26 cellular contexts compared by ENCODE assay signal in the genomic region with DNA sequence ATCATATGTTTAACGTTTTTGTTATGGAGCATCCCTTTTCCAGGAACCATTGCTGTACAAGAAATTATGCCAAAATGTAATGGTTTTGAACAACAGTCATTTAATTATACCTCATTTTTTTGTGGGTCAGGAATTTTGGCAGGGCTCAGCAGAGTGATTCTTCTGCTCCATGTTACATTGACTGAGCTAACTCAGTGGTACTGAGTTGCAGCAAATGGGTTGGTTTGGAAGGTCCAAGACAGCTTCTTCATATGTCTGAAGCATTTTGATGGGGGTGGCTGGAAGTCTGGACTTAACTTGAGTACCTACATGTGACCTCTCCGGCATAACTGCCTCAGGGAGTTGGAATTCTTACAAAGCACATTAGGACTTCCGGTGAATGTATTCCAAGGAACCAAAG. TPM values are rescaled to one million over a fixed set of nuclear protein-coding genes. Genes with fewer than 3 reads are reported as not detected.
DNase-seq lines count a peak whose midpoint lies in the region; ATAC-seq, FAIRE-seq and TF ChIP-seq lines count a peak whose summit lies in the region.
"Had no signal": no experiment of that assay in that cellular context is flagged by ENCODE, and none has a peak within 500 bp of the region (broad histone marks: within the 10 kb centered on the region; RNA-seq: fewer than 3 reads in every experiment).

No MANE protein-coding gene starts in this region.

- H3K27ac ChIP-seq in GM23338 (ENCODE audit: low read depth) (no peak overlapping the region), K562 (ENCODE audit: extremely low read depth, low read depth, low read length) (no peak overlapping the region), endodermal cell (ENCODE audit: low read depth, low read length) (no peak overlapping the region)
- H3K27ac ChIP-seq in effector memory CD4-positive, alpha-beta T cell (ENCODE audit: insufficient read depth, low read length, poor library complexity, severe bottlenecking): no peak overlapping the region
- H3K27ac ChIP-seq: BLaER1 had no signal

- H3K27ac Mint-ChIP-seq in GM23338 (no peak overlapping the region), endodermal cell (no peak overlapping the region)
- H3K27ac Mint-ChIP-seq: CD4-positive, alpha-beta memory T cell; CD4-positive, CD25-positive, alpha-beta regulatory T cell had no signal

- in situ Hi-C loops in K562 (cut with MboI): no loop called here

- H3K4me3 ChIP-seq in GM23338 (no peak overlapping the region), K562 (no peak overlapping the region), endodermal cell (ENCODE audit: low read length) (no peak overlapping the region)
- H3K4me3 ChIP-seq in effector memory CD4-positive, alpha-beta T cell (ENCODE audit: insufficient read depth, low read depth, low read length, poor library complexity, severe bottlenecking): no peak overlapping the region
- H3K4me3 ChIP-seq: BLaER1 had no signal

- no peaks in the 10 kb centered on the region for H3K9me1 ChIP-seq in K562 (ENCODE audit: control insufficient read depth, insufficient read depth, low read length)

- intact Hi-C loops in K562 (cut with micrococcal nuclease): no loop called here

- CTCF ChIA-PET in K562 (lab: Yijun Ruan, JAX; ENCODE audit: low intra/inter-chr PET ratio): no interaction called here

- no peak for TF ChIP-seq POLR2A in K562 (conservative IDR thresholded peaks at IDR 0.05)

- H3K9me2 ChIP-seq in GM23338 (ENCODE audit: insufficient read depth): 0 out of 2 replicates have a peak, but pooled peaks cover 5% of the 10 kb centered on the region

- H3K9me3 ChIP-seq in K562 (replicated peaks; ENCODE audit: control insufficient read depth, insufficient read depth, low read depth, low read length): no peaks in the 10 kb centered on the region
- peaks cover 11% of the 10 kb centered on the region for H3K9me3 ChIP-seq in endodermal cell (ENCODE audit: control insufficient read depth, low read length)
- no peaks in the 10 kb centered on the region for H3K9me3 ChIP-seq in effector memory CD4-positive, alpha-beta T cell (ENCODE audit: control insufficient read depth, low read length)
- H3K9me3 ChIP-seq: BE2C had no signal

- H3K9ac ChIP-seq in K562 (ENCODE audit: insufficient read depth in 1 of 2, low read depth in 2 of 2, low read length in 2 of 2) (no peak overlapping the region), endodermal cell (ENCODE audit: extremely low read depth, low read length, poor library complexity, severe bottlenecking) (no peak overlapping the region)
- H3K9ac ChIP-seq: BLaER1 had no signal

- H3K4me1 ChIP-seq in GM23338 (ENCODE audit: insufficient read depth) (no peaks in the 10 kb centered on the region), K562 (replicated peaks in 1 of 2; ENCODE audit: control insufficient read depth in 2 of 2, insufficient read depth in 2 of 2, low read length in 2 of 2) (no peaks in the 10 kb centered on the region), endodermal cell (ENCODE audit: control insufficient read depth, insufficient read depth, low read length) (no peaks in the 10 kb centered on the region)
- peaks cover 4% of the 10 kb centered on the region for H3K4me1 ChIP-seq in effector memory CD4-positive, alpha-beta T cell (ENCODE audit: control insufficient read depth, insufficient read depth, low read length, poor library complexity, severe bottlenecking)
- H3K4me1 ChIP-seq: BE2C, Caco-2 had no signal

- no peak for TF ChIP-seq CTCF in GM23338 (conservative IDR thresholded peaks at IDR 0.05; ENCODE audit: low read depth in 2 of 2)
- no peak for TF ChIP-seq CTCF in K562 (IDR thresholded peaks at IDR 0.05 in 2 of 3, conservative IDR thresholded peaks at IDR 0.05 in 1 of 3; ENCODE audit: insufficient read depth in 2 of 3, low read depth in 1 of 3, low read length in 3 of 3)
- no peak for TF ChIP-seq CTCF in endodermal cell (conservative IDR thresholded peaks at IDR 0.05)

- H3K27me3 Mint-ChIP-seq in GM23338 (ENCODE audit: insufficient read depth, low read depth, poor library complexity) (no peaks in the 10 kb centered on the region), endodermal cell (ENCODE audit: insufficient read depth) (no peaks in the 10 kb centered on the region)
- H3K27me3 Mint-ChIP-seq: CD4-positive, CD25-positive, alpha-beta regulatory T cell; CD8-positive, alpha-beta memory T cell had no signal

- 0% methylated on average over 3 of the region's 3 CpGs for WGBS in K562 (ENCODE audit: insufficient coverage, low coverage, missing lambda C conversion rate)
- 91 to 100% methylated on average over 2 to 3 of the region's 3 CpGs for WGBS in endodermal cell (ENCODE audit: insufficient coverage in 1 of 2, insufficient read length in 1 of 2), 2 experiments

- H3K4me2 ChIP-seq in GM23338: no peak overlapping the region
- H3K4me2 ChIP-seq in K562 (ENCODE audit: insufficient read depth, low read length): no peak overlapping the region
- H3K4me2 ChIP-seq: BLaER1 had no signal

- H3K36me3 ChIP-seq in GM23338 (ENCODE audit: insufficient read depth) (no peaks in the 10 kb centered on the region), K562 (ENCODE audit: control insufficient read depth, insufficient read depth, low read length) (no peaks in the 10 kb centered on the region), endodermal cell (ENCODE audit: control insufficient read depth, insufficient read depth, low read length) (no peaks in the 10 kb centered on the region)
- H3K36me3 ChIP-seq in effector memory CD4-positive, alpha-beta T cell (ENCODE audit: control insufficient read depth, insufficient read depth, low read length): no peaks in the 10 kb centered on the region
- H3K36me3 ChIP-seq: BE2C had no signal

- no peak for TF ChIP-seq EP300 in K562 (IDR thresholded peaks at IDR 0.05; ENCODE audit: low read length)

- H3K9me3 Mint-ChIP-seq in GM23338 (peaks cover 14% of the 10 kb centered on the region), endodermal cell (peaks cover 12% of the 10 kb centered on the region)

- no peak for TF ChIP-seq RAD21 in K562 (CRISPR knock-in tag; conservative IDR thresholded peaks at IDR 0.05 in 1 of 2, IDR thresholded peaks at IDR 0.05 in 1 of 2)

- H3K36me3 Mint-ChIP-seq in GM23338 (ENCODE audit: low read depth) (peaks cover 6% of the 10 kb centered on the region; the same call in 2 of the 3 replicates), endodermal cell (ENCODE audit: low read depth) (peaks cover 5% of the 10 kb centered on the region)
- H3K36me3 Mint-ChIP-seq: CD14-positive monocyte had no signal

- ATAC-seq in GM23338 (no peak), K562 (no peak)

- H3F3A ChIP-seq in GM23338 (replicated peaks; ENCODE audit: low read depth): no peaks in the 10 kb centered on the region

- peak; percentile 56 for FAIRE-seq in K562 (lab: Jason Lieb, UNC)
- FAIRE-seq: A204.1, D721Med, G401.6, GM12891, GM19239 had no signal

- H3K27me3 ChIP-seq in GM23338 (ENCODE audit: insufficient read depth): no peaks in the 10 kb centered on the region
- no peaks in the 10 kb centered on the region for H3K27me3 ChIP-seq in K562 (ENCODE audit: control insufficient read depth in 2 of 2, insufficient read depth in 2 of 2, low read length in 2 of 2)
- no peaks in the 10 kb centered on the region for H3K27me3 ChIP-seq in endodermal cell (ENCODE audit: control insufficient read depth, insufficient read depth, low read length, poor library complexity, severe bottlenecking)
- H3K27me3 ChIP-seq in effector memory CD4-positive, alpha-beta T cell (replicated peaks; ENCODE audit: control insufficient read depth, insufficient read depth, low read length, poor library complexity, severe bottlenecking): no peaks in the 10 kb centered on the region
- H3K27me3 ChIP-seq: BE2C, BLaER1 had no signal

- BruUV-seq in K562 (replicated peaks; lab: Mats Ljungman, UMichigan): no TSS peak

- H3K4me1 Mint-ChIP-seq in GM23338 (no peaks in the 10 kb centered on the region), endodermal cell (peaks cover 4% of the 10 kb centered on the region)
- H3K4me1 Mint-ChIP-seq: CD14-positive monocyte had no signal

- POLR2A ChIA-PET in K562 (lab: Yijun Ruan, JAX): interaction anchor here (0.9 to 1.0 kb wide), 2 partner anchors 12 to 133 kb away, joined by 3 to 4 read pairs; partner anchors contain the start of genes AZI2 and ZCWPW2

- H3K79me2 ChIP-seq in GM23338 (replicated peaks; ENCODE audit: insufficient read depth) (no peaks in the 10 kb centered on the region), K562 (ENCODE audit: control insufficient read depth, insufficient read depth, low read length) (no peaks in the 10 kb centered on the region)

- H2AFZ ChIP-seq in GM23338 (no peak overlapping the region), K562 (ENCODE audit: low read depth, low read length) (no peak overlapping the region)

- DNase-seq in COLO829 (ENCODE audit: low spot score) (peak; percentile 18), GM23338 (ENCODE audit: low spot score) (no peak), HT1080 (ENCODE audit: low read depth) (peak; percentile 23), K562 (ENCODE audit: extremely low read depth in 1 of 4, low spot score in 3 of 4) (no peak), endodermal cell (no peak), T1000 (lab: John Stamatoyannopoulos, UW) (no peak)
- DNase-seq in effector memory CD4-positive, alpha-beta T cell: no peak
- no peak for DNase-seq in NK-92 treated with Interleukin-12 subunit alpha and Interleukin-12 subunit beta, amount 100 ng/mL, for 24 hours (lab: John Stamatoyannopoulos, UW)
- DNase-seq: 8988T; ACHN; BE2C; C1 segment of cervical spinal cord; Caco-2; Calu3; CD4-positive, alpha-beta memory T cell; CD4-positive, CD25-positive, alpha-beta regulatory T cell; CD8-positive, alpha-beta memory T cell; DMS79 treated with DMSO at 0.1 percent for 48 hours; GF-D8 had no signal

- H3K4me3 Mint-ChIP-seq in GM23338: no peak overlapping the region
- H3K4me3 Mint-ChIP-seq in endodermal cell: no peak overlapping the region
- H3K4me3 Mint-ChIP-seq: CD14-positive monocyte; CD4-positive, alpha-beta memory T cell; CD4-positive, CD25-positive, alpha-beta regulatory T cell; CD8-positive, alpha-beta memory T cell had no signal

- no peaks in the 10 kb centered on the region for H4K20me1 ChIP-seq in GM23338 (replicated peaks; ENCODE audit: insufficient read depth)
- no peaks in the 10 kb centered on the region for H4K20me1 ChIP-seq in K562 (replicated peaks; ENCODE audit: control insufficient read depth, insufficient read depth, low read length)
- H4K20me1 ChIP-seq: BLaER1 had no signal

RNA-seq across cellular contexts. Expression of gene CMC1, which starts 26.0 kb away (rescaled TPM):
- 9.2 and 16.1 TPM in 2 replicates for total RNA-seq in GM23338 (2014; rRNA removed; shearing (Covaris generic))
- polyA plus RNA-seq in GM23338 (2016; fragmentation: Nextera tagmentation; extraction: Ambion mirVana) (144 and 146 TPM in 2 replicates), K562 (2011; rRNA removed) (58.5 and 74.6 TPM in 2 replicates), K562 (2014; fragmentation: Illumina TruSeq; extraction: Trizol) (19.8 and 44.7 TPM in 2 replicates), K562 (2014; fragmentation: Nextera tagmentation; extraction: Ambion mirVana) (10 to 100 TPM; 48.9 to 56.8 TPM), K562 (2014; rRNA removed) (50.9 and 59.0 TPM in 2 replicates)
- 17.4 and 22.1 TPM in 2 replicates for total RNA-seq in HT1080 (2014; rRNA removed; shearing (Covaris generic))
- 66.5 and 72.8 TPM in 2 replicates for polyA plus RNA-seq in HT1080 (2015; cell fraction: cytosol; rRNA removed)
- 29.8 and 31.7 TPM in 2 replicates for polyA plus RNA-seq in HT1080 (2015; cell fraction: nucleus; rRNA removed)
- 10.8 and 42.1 TPM in 2 replicates for total RNA-seq in K562 (2011; cell fraction: chromatin; rRNA removed; ENCODE audit: low replicate concordance)
- total RNA-seq in K562 (2011; cell fraction: nucleolus; rRNA removed): 8.3 and 11.2 TPM in 2 replicates
- total RNA-seq in K562 (2011; cell fraction: nucleoplasm; rRNA removed): 22.1 and 38.3 TPM in 2 replicates
- total RNA-seq in K562 (2014; rRNA removed) (15.9 and 18.0 TPM in 2 replicates), K562 (2014; rRNA removed; fragmentation: Illumina TruSeq; extraction: Trizol) (52.9 and 57.6 TPM in 2 replicates), K562 (2015; rRNA removed; fragmentation: Illumina TruSeq; extraction: Trizol) (35.6 and 40.3 TPM in 2 replicates), K562 (2021) (38.8 and 42.9 TPM in 2 replicates), endodermal cell (10 to 100 TPM; 23.8 to 33.6 TPM)
- polyA plus RNA-seq in K562 (2011; cell fraction: cytosol; rRNA removed): 12.2 and 20.4 TPM in 2 replicates
- 15.2 and 25.7 TPM in 2 replicates for polyA plus RNA-seq in K562 (2011; cell fraction: nucleus; rRNA removed)
- polyA plus RNA-seq in K562 (2012): 41.7 and 73.9 TPM in 2 replicates
- polyA minus RNA-seq in K562 (2011; rRNA and poly(A)+ RNA removed): 12.4 and 13.6 TPM in 2 replicates
- 8.9 and 13.5 TPM in 2 replicates for polyA minus RNA-seq in K562 (2011; cell fraction: cytosol; rRNA and poly(A)+ RNA removed)
- 34.2 and 50.4 TPM in 2 replicates for polyA minus RNA-seq in K562 (2011; cell fraction: nucleus; rRNA and poly(A)+ RNA removed)
- polyA plus RNA-seq in endodermal cell (2013, experiment 1 of 2): 37.4 TPM
- polyA plus RNA-seq in endodermal cell (2013, experiment 2 of 2): 39.4 TPM

Comparison
In these comparisons a context has a peak if more than half of its experiments do, and no peak if none do; other contexts are left out.
1. DNase-seq: peak in COLO829 (single experiment) and HT1080 (single experiment); none in GM23338 (single experiment), K562 (0 of 4), endodermal cell (single experiment), effector memory CD4-positive, alpha-beta T cell (0 of 3), T1000 (single experiment) and NK-92 treated with Interleukin-12 subunit alpha and Interleukin-12 subunit beta, amount 100 ng/mL, for 24 hours (single experiment).